In genomic region chr17:2203818-2204217, GRCh38 we compare ENCODE assay signal across 22 cellular contexts.
"Had no signal": no experiment of that assay in that cellular context is flagged by ENCODE, and none has a peak within 500 bp of the region (broad histone marks: within the 10 kb centered on the region; RNA-seq: fewer than 3 reads in every experiment).

No MANE protein-coding gene starts in this region.

- H3K9me3 Mint-ChIP-seq: activated CD8-positive, alpha-beta T cell treated with anti-CD3 and anti-CD28 coated beads for 36 hours; activated naive CD4-positive, alpha-beta T cell treated with anti-CD3 and anti-CD28 coated beads, Interleukin-2, amount 50 U/mL, for 72 hours; activated naive CD8-positive, alpha-beta T cell treated with anti-CD3 and anti-CD28 coated beads, Interleukin-2, amount 50 U/mL, for 24 hours; activated T-cell treated with anti-CD3 and anti-CD28 coated beads, Interleukin-2, amount 50 U/mL, for 72 hours; activated T-helper 2 cell treated with anti-CD3 and anti-CD28 coated beads, Interferon-gamma antibody, Interleukin-2, Interleukin-4, amounts not matched to agents 10 μg/mL and 5 μg/mL and 100 μg/mL, durations not matched to agents 14 hours and 24 hours and 36 hours; brain; T-cell had no signal

- DNase-seq: activated CD4-positive, alpha-beta T cell treated with anti-CD3 and anti-CD28 coated beads for 4 hours; activated CD8-positive, alpha-beta memory T cell treated with anti-CD3 and anti-CD28 coated beads, Interleukin-2, amount 50 U/mL, for 4 hours; activated CD8-positive, alpha-beta T cell treated with anti-CD3 and anti-CD28 coated beads for 36 hours; activated naive CD8-positive, alpha-beta T cell treated with anti-CD3 and anti-CD28 coated beads, Interleukin-2, amount 50 U/mL, for 24 hours; activated T-cell treated with anti-CD3 and anti-CD28 coated beads, Interleukin-2, amount 50 U/mL, for 72 hours; amniotic stem cell; Kasumi-1; NCI-H146; NCI-H187 treated with DMSO at 0.1 percent for 48 hours; NCI-H2081 treated with DMSO at 0.1 percent for 48 hours; NCI-H2171; NCI-H2227 treated with DMSO at 0.1 percent for 48 hours; NCI-H526; NCI-H774; T-cell had no signal

- H3K27me3 Mint-ChIP-seq: activated CD8-positive, alpha-beta T cell treated with anti-CD3 and anti-CD28 coated beads for 36 hours; activated naive CD8-positive, alpha-beta T cell treated with anti-CD3 and anti-CD28 coated beads, Interleukin-2, amount 50 U/mL, for 24 hours; brain; T-cell had no signal

- H3K4me3 Mint-ChIP-seq: activated CD8-positive, alpha-beta T cell treated with anti-CD3 and anti-CD28 coated beads for 36 hours; activated naive CD8-positive, alpha-beta T cell treated with anti-CD3 and anti-CD28 coated beads, Interleukin-2, amount 50 U/mL, for 24 hours; activated T-cell treated with anti-CD3 and anti-CD28 coated beads, Interleukin-2, amount 50 U/mL, for 72 hours; brain had no signal

- H3K27ac ChIP-seq: SK-N-MC, VCaP had no signal

- H3K36me3 ChIP-seq: ascending aorta had no signal

- ATAC-seq: activated CD4-positive, CD25-positive, alpha-beta regulatory T cell treated with anti-CD3 and anti-CD28 coated beads, Interleukin-2, amount 50 U/mL, for 24 hours; activated naive CD4-positive, alpha-beta T cell treated with anti-CD3 and anti-CD28 coated beads, Interleukin-2, amount 50 U/mL, for 72 hours; activated naive CD8-positive, alpha-beta T cell treated with anti-CD3 and anti-CD28 coated beads, Interleukin-2, amount 50 U/mL, for 24 hours; activated T-cell treated with anti-CD3 and anti-CD28 coated beads, Interleukin-2, amount 50 U/mL, for 72 hours had no signal

- H3K9me3 ChIP-seq: ascending aorta had no signal

- H3K27ac Mint-ChIP-seq: activated naive CD8-positive, alpha-beta T cell treated with anti-CD3 and anti-CD28 coated beads, Interleukin-2, amount 50 U/mL, for 24 hours; activated T-cell treated with anti-CD3 and anti-CD28 coated beads, Interleukin-2, amount 50 U/mL, for 72 hours had no signal

- H3K27me3 ChIP-seq: ascending aorta had no signal

- H3K4me3 ChIP-seq: ascending aorta, SK-N-MC had no signal
